1 cellular context compared by ENCODE assay signal in the genomic region with DNA sequence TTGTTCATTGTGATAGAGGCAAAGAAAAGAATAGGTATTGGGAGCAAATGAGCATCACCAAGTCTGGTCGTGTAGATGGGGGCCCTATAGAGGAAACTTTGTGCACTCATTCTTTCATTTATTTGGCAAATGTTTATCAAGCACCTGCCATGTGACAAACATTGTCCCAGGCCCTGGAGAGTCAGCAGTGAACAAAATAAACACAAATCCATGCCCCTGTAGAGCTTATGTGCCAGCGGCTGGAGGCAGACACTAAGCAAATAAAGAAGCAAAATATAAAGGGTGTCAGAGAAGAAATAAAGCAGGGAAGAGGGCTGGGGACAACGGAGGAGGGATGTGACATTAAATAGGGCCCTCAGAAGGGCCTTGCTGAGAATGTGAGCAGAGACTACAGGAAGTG.
TF ChIP-seq lines count a peak whose summit lies in the region.

No MANE protein-coding gene starts in this region.

TF ChIP-seq in K562, 482 proteins besides CTCF, POLR2A, EP300 and RAD21 (continued from another document):
- TF ChIP-seq, protein P1, sequence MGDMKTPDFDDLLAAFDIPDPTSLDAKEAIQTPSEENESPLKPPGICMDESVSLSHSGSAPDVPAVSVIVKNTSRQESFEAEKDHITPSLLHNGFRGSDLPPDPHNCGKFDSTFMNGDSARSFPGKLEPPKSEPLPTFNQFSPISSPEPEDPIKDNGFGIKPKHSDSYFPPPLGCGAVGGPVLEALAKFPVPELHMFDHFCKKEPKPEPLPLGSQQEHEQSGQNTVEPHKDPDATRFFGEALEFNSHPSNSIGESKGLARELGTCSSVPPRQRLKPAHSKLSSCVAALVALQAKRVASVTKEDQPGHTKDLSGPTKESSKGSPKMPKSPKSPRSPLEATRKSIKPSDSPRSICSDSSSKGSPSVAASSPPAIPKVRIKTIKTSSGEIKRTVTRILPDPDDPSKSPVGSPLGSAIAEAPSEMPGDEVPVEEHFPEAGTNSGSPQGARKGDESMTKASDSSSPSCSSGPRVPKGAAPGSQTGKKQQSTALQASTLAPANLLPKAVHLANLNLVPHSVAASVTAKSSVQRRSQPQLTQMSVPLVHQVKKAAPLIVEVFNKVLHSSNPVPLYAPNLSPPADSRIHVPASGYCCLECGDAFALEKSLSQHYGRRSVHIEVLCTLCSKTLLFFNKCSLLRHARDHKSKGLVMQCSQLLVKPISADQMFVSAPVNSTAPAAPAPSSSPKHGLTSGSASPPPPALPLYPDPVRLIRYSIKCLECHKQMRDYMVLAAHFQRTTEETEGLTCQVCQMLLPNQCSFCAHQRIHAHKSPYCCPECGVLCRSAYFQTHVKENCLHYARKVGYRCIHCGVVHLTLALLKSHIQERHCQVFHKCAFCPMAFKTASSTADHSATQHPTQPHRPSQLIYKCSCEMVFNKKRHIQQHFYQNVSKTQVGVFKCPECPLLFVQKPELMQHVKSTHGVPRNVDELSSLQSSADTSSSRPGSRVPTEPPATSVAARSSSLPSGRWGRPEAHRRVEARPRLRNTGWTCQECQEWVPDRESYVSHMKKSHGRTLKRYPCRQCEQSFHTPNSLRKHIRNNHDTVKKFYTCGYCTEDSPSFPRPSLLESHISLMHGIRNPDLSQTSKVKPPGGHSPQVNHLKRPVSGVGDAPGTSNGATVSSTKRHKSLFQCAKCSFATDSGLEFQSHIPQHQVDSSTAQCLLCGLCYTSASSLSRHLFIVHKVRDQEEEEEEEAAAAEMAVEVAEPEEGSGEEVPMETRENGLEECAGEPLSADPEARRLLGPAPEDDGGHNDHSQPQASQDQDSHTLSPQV (IDR thresholded peaks at IDR 0.05): no peak
- no peak for TF ChIP-seq MAFF (IDR thresholded peaks at IDR 0.05; ENCODE audit: low read length)
- TF ChIP-seq DDX20 (tag; IDR thresholded peaks at IDR 0.05; ENCODE audit: low read depth): no peak
- TF ChIP-seq RHOXF2B (CRISPR knock-in tag; conservative IDR thresholded peaks at IDR 0.05): no peak
- TF ChIP-seq SIX5 (IDR thresholded peaks at IDR 0.05; ENCODE audit: borderline replicate concordance in 1 of 2, insufficient read depth in 1 of 2, low read depth in 1 of 2, low read length in 2 of 2): no peak
